ENCODE assay signal across 8 cellular contexts in genomic region chr1:182629674-182630073, GRCh38. TPM values are rescaled to one million over a fixed set of nuclear protein-coding genes. Genes with fewer than 3 reads are reported as not detected.
DNase-seq lines count a peak whose midpoint lies in the region; ATAC-seq and TF ChIP-seq lines count a peak whose summit lies in the region.

No MANE protein-coding gene starts in this region.

- DNase-seq in NAMALWA (ENCODE audit: low spot score): peak; percentile 58
- peak; percentile 82 to 89 for DNase-seq in activated T-cell treated with anti-CD3 and anti-CD28 coated beads, Interleukin-2, amount 50 U/mL, for 72 hours
- peak in 2 of 3 experiments; percentile 45 to 63 for DNase-seq in stimulated activated CD4-positive, alpha-beta T cell treated with anti-CD3 and anti-CD28 coated beads, TNF-alpha, amount 100 ng/mL, for 24 hours (ENCODE audit: low read depth in 3 of 3)
- DNase-seq in mesenteric fat pad (ENCODE audit: low spot score): no peak
- no peak for DNase-seq in iPS-NIHi11 (ENCODE audit: low spot score)
- no peak for DNase-seq in colonic mucosa
- no peak for DNase-seq in SHP77 (lab: John Stamatoyannopoulos, UW)

- H3K4me1 ChIP-seq in colonic mucosa: no peaks in the 10 kb centered on the region

- no peaks in the 10 kb centered on the region for H3K9me3 ChIP-seq in colonic mucosa

- no peaks in the 10 kb centered on the region for H3K9me3 Mint-ChIP-seq in activated T-cell treated with anti-CD3 and anti-CD28 coated beads, Interleukin-2, amount 50 U/mL, for 72 hours

- H3K27ac Mint-ChIP-seq in activated T-cell treated with anti-CD3 and anti-CD28 coated beads, Interleukin-2, amount 50 U/mL, for 72 hours: peak overlapping the region; percentile 34

- H3K4me3 ChIP-seq in colonic mucosa: no peak overlapping the region

- no peaks in the 10 kb centered on the region for H3K36me3 Mint-ChIP-seq in activated T-cell treated with anti-CD3 and anti-CD28 coated beads, Interleukin-2, amount 50 U/mL, for 72 hours (ENCODE audit: insufficient read depth in 2 of 2)

- no peaks in the 10 kb centered on the region for H3K27me3 ChIP-seq in colonic mucosa

- no peak overlapping the region for H3K9ac ChIP-seq in colonic mucosa (ENCODE audit: low read depth in 2 of 2, low read length in 2 of 2)

- H3K27ac ChIP-seq in colonic mucosa: no peak overlapping the region

- no peak for TF ChIP-seq CTCF in colonic mucosa (IDR thresholded peaks at IDR 0.05)

- peaks cover 73% of the 10 kb centered on the region for H3K4me1 Mint-ChIP-seq in activated T-cell treated with anti-CD3 and anti-CD28 coated beads, Interleukin-2, amount 50 U/mL, for 72 hours (ENCODE audit: low read depth)

- peak; percentile 44 for ATAC-seq in GM19452 (IDR thresholded peaks at IDR 0.05; ENCODE audit: unreplicated experiment)
- ATAC-seq in activated T-cell treated with anti-CD3 and anti-CD28 coated beads, Interleukin-2, amount 50 U/mL, for 72 hours (replicated peaks in 1 of 2): peak; percentile 94 to 96

- intact Hi-C loops in colonic mucosa (cut with DNase I): no loop called here

- no peaks in the 10 kb centered on the region for H3K36me3 ChIP-seq in colonic mucosa

- H3K27me3 Mint-ChIP-seq in activated T-cell treated with anti-CD3 and anti-CD28 coated beads, Interleukin-2, amount 50 U/mL, for 72 hours (ENCODE audit: low read depth): peaks cover 45% of the 10 kb centered on the region

- peak overlapping the region; percentile 49 to 69 for H3K4me3 Mint-ChIP-seq in activated T-cell treated with anti-CD3 and anti-CD28 coated beads, Interleukin-2, amount 50 U/mL, for 72 hours

RNA-seq across cellular contexts. Expression of gene RGS16, which starts 25.5 kb away (rescaled TPM):
- 10 to 100 TPM; 73.3 to 79.4 TPM for total RNA-seq in activated T-cell treated with anti-CD3 and anti-CD28 coated beads, Interleukin-2, amount 50 U/mL, for 72 hours
- total RNA-seq in mesenteric fat pad (25.0 TPM), colonic mucosa (1 to 10 TPM in 1 of 2 donors, under 1 TPM in 1; 0.77 to 1.6 TPM)

RNA-seq across cellular contexts. Expression of gene RNASEL, which starts 40.6 kb away (rescaled TPM):
- total RNA-seq in activated T-cell treated with anti-CD3 and anti-CD28 coated beads, Interleukin-2, amount 50 U/mL, for 72 hours: 1 to 10 TPM; 3.6 to 3.9 TPM
- 7.3 TPM for total RNA-seq in mesenteric fat pad
- 10 to 100 TPM; 16.2 to 19.5 TPM for total RNA-seq in colonic mucosa

RNA-seq across cellular contexts. Expression of gene RGS8, which starts 54.7 kb away (rescaled TPM):
- total RNA-seq in activated T-cell treated with anti-CD3 and anti-CD28 coated beads, Interleukin-2, amount 50 U/mL, for 72 hours: under 1 TPM in 1 of 2 donors, not detected in 1; 0.05 TPM
- total RNA-seq in mesenteric fat pad: not detected
- not detected for total RNA-seq in colonic mucosa

Comparison
In these comparisons a context has a peak if more than half of its experiments do, and no peak if none do; other contexts are left out.
1. DNase-seq: peak in NAMALWA (single experiment), activated T-cell treated with anti-CD3 and anti-CD28 coated beads, Interleukin-2, amount 50 U/mL, for 72 hours (2 of 2) and stimulated activated CD4-positive, alpha-beta T cell treated with anti-CD3 and anti-CD28 coated beads, TNF-alpha, amount 100 ng/mL, for 24 hours (2 of 3); none in mesenteric fat pad (single experiment), iPS-NIHi11 (single experiment), colonic mucosa (single experiment) and SHP77 (0 of 2).
2. RNA of gene RGS16, which starts 25.5 kb away (total RNA-seq): 73.3 to 79.4 TPM in activated T-cell treated with anti-CD3 and anti-CD28 coated beads, Interleukin-2, amount 50 U/mL, for 72 hours and 25.0 TPM in mesenteric fat pad (single experiment); 0.77 to 1.6 TPM in colonic mucosa; every median in the first group is over 10 times any median in the second.